Comparison of ENCODE assay signal across 20 cellular contexts in genomic region chr9:108709126-108709525, GRCh38.
DNase-seq lines count a peak whose midpoint lies in the region; ATAC-seq and TF ChIP-seq lines count a peak whose summit lies in the region.
"Had no signal": no experiment of that assay in that cellular context is flagged by ENCODE, and none has a peak within 500 bp of the region (broad histone marks: within the 10 kb centered on the region; RNA-seq: fewer than 3 reads in every experiment).

No MANE protein-coding gene starts in this region.

- H3K79me2 ChIP-seq in MM.1S (ENCODE audit: low read length): no peaks in the 10 kb centered on the region

- no peaks in the 10 kb centered on the region for H3K27me3 Mint-ChIP-seq in activated CD8-positive, alpha-beta T cell treated with anti-CD3 and anti-CD28 coated beads, Interleukin-2, amount 10 ng/mL, durations not matched to agents 7 days and 5 days (ENCODE audit: low read depth)

- no peak overlapping the region for H2AFZ ChIP-seq in MM.1S (ENCODE audit: low read length)

- no peak overlapping the region for H3K4me3 ChIP-seq in MM.1S (ENCODE audit: low read length)
- H3K4me3 ChIP-seq in gastroesophageal sphincter: no peak overlapping the region
- H3K4me3 ChIP-seq in suprapubic skin: no peak overlapping the region
- H3K4me3 ChIP-seq: SJSA1 had no signal

- no peaks in the 10 kb centered on the region for H3K4me1 Mint-ChIP-seq in activated CD8-positive, alpha-beta T cell treated with anti-CD3 and anti-CD28 coated beads, Interleukin-2, amount 10 ng/mL, durations not matched to agents 7 days and 5 days (ENCODE audit: low read depth)

- DNase-seq in MM.1S: peak; percentile 60
- DNase-seq in suprapubic skin (ENCODE audit: low spot score in 2 of 2): no peak
- DNase-seq in CD1c-positive myeloid dendritic cell (ENCODE audit: extremely low spot score): no peak
- DNase-seq in activated CD8-positive, alpha-beta T cell treated with anti-CD3 and anti-CD28 coated beads, Interleukin-2, amount 10 ng/mL, durations not matched to agents 7 days and 5 days: no peak
- DNase-seq: Caco-2; CD8-positive, alpha-beta T cell; DND-41; HCEC 1CT; NCI-H1092 treated with DMSO at 0.1 percent for 48 hours; NCI-H1436 treated with DMSO at 0.1 percent for 48 hours; NCI-H187 treated with DMSO at 0.1 percent for 48 hours; NCI-H2107; NCI-H446 treated with DMSO at 0.1 percent for 48 hours; Right ventricle myocardium superior; RPMI8226 had no signal

- TF ChIP-seq CTCF in MM.1S (IDR thresholded peaks at IDR 0.05; ENCODE audit: low read length): no peak
- no peak for TF ChIP-seq CTCF in gastroesophageal sphincter (IDR thresholded peaks at IDR 0.05)
- TF ChIP-seq CTCF in suprapubic skin (IDR thresholded peaks at IDR 0.05): no peak

- H3K27ac ChIP-seq in MM.1S (ENCODE audit: low read length) (no peak overlapping the region), angular gyrus (ENCODE audit: low read depth, low read length) (peak overlapping the region; percentile 84), gastroesophageal sphincter (peak overlapping the region in 3 of 4 donors; percentile 28 to 68 (median 62)), suprapubic skin (peak overlapping the region; percentile 51)
- H3K27ac ChIP-seq: HL-60, SJSA1 had no signal

- no peaks in the 10 kb centered on the region for H4K20me1 ChIP-seq in MM.1S (ENCODE audit: insufficient read depth, low read length)

- H3K9me3 ChIP-seq in MM.1S (replicated peaks; ENCODE audit: insufficient read depth, low read length) (no peaks in the 10 kb centered on the region), gastroesophageal sphincter (no peaks in the 10 kb centered on the region), suprapubic skin (no peaks in the 10 kb centered on the region)
- H3K9me3 ChIP-seq: Caco-2, SJSA1 had no signal

- no peaks in the 10 kb centered on the region for H3K9me2 ChIP-seq in MM.1S (replicated peaks; ENCODE audit: insufficient read depth, low read length)

- H3K27me3 ChIP-seq in MM.1S (replicated peaks; ENCODE audit: insufficient read depth, low read length) (no peaks in the 10 kb centered on the region), gastroesophageal sphincter (no peaks in the 10 kb centered on the region), suprapubic skin (no peaks in the 10 kb centered on the region)
- H3K27me3 ChIP-seq: SJSA1 had no signal

- H3K4me1 ChIP-seq in MM.1S (ENCODE audit: low read length) (no peaks in the 10 kb centered on the region), gastroesophageal sphincter (peaks cover 0 to 7% (median 0%) of the 10 kb centered on the region in 3 donors), suprapubic skin (peaks cover 30% of the 10 kb centered on the region)
- H3K4me1 ChIP-seq: Caco-2, SJSA1 had no signal

- TF ChIP-seq EP300 in gastroesophageal sphincter (IDR thresholded peaks at IDR 0.05) (no peak), suprapubic skin (IDR thresholded peaks at IDR 0.05) (no peak)

- POLR2A ChIA-PET in activated CD8-positive, alpha-beta T cell treated with anti-CD3 and anti-CD28 coated beads, Interleukin-2, amount 10 ng/mL, durations not matched to agents 7 days and 5 days (lab: Charles Lee): no interaction called here

- H3K9me3 Mint-ChIP-seq in activated CD8-positive, alpha-beta T cell treated with anti-CD3 and anti-CD28 coated beads, Interleukin-2, amount 10 ng/mL, durations not matched to agents 7 days and 5 days (ENCODE audit: insufficient read depth): no peaks in the 10 kb centered on the region
- H3K9me3 Mint-ChIP-seq: CD8-positive, alpha-beta T cell had no signal

- no peak for TF ChIP-seq POLR2A in gastroesophageal sphincter (IDR thresholded peaks at IDR 0.05)
- no peak for TF ChIP-seq POLR2A in suprapubic skin (IDR thresholded peaks at IDR 0.05)

- H3F3A ChIP-seq in MM.1S (ENCODE audit: insufficient read depth, low read length): no peaks in the 10 kb centered on the region

- H3K27ac Mint-ChIP-seq in activated CD8-positive, alpha-beta T cell treated with anti-CD3 and anti-CD28 coated beads, Interleukin-2, amount 10 ng/mL, durations not matched to agents 7 days and 5 days: no peak overlapping the region
- H3K27ac Mint-ChIP-seq: CD8-positive, alpha-beta T cell had no signal

- CTCF ChIA-PET in activated CD8-positive, alpha-beta T cell treated with anti-CD3 and anti-CD28 coated beads, Interleukin-2, amount 10 ng/mL, durations not matched to agents 7 days and 5 days (lab: Charles Lee): no interaction called here

- H3K4me2 ChIP-seq in MM.1S (ENCODE audit: low read depth, low read length): no peak overlapping the region

- no peak overlapping the region for H3K9ac ChIP-seq in MM.1S (ENCODE audit: low read length)

- H3K36me3 ChIP-seq in MM.1S (replicated peaks; ENCODE audit: insufficient read depth, low read length): no peaks in the 10 kb centered on the region
- H3K36me3 ChIP-seq in gastroesophageal sphincter: no peaks in the 10 kb centered on the region
- H3K36me3 ChIP-seq in suprapubic skin: no peaks in the 10 kb centered on the region
- H3K36me3 ChIP-seq: SJSA1 had no signal

- no peak overlapping the region for H3K4me3 Mint-ChIP-seq in activated CD8-positive, alpha-beta T cell treated with anti-CD3 and anti-CD28 coated beads, Interleukin-2, amount 10 ng/mL, durations not matched to agents 7 days and 5 days
- H3K4me3 Mint-ChIP-seq: CD8-positive, alpha-beta T cell had no signal

- no peaks in the 10 kb centered on the region for H3K36me3 Mint-ChIP-seq in activated CD8-positive, alpha-beta T cell treated with anti-CD3 and anti-CD28 coated beads, Interleukin-2, amount 10 ng/mL, durations not matched to agents 7 days and 5 days (ENCODE audit: low read depth)
- H3K36me3 Mint-ChIP-seq: CD8-positive, alpha-beta T cell had no signal

- ATAC-seq in gastroesophageal sphincter (no peak), HG02884 (IDR thresholded peaks at IDR 0.05; ENCODE audit: unreplicated experiment) (no peak)
- no peak for ATAC-seq in activated CD8-positive, alpha-beta T cell treated with anti-CD3 and anti-CD28 coated beads, Interleukin-2, amount 10 ng/mL, durations not matched to agents 7 days and 5 days
- ATAC-seq: CD8-positive, alpha-beta T cell had no signal
